13 cellular contexts compared by ENCODE assay signal in genomic region chr22:38737302-38738060, GRCh38. TPM values are rescaled to one million over a fixed set of nuclear protein-coding genes. Genes with fewer than 3 reads are reported as not detected.
DNase-seq lines count a peak whose midpoint lies in the region; ATAC-seq and TF ChIP-seq lines count a peak whose summit lies in the region.
"Had no signal": no experiment of that assay in that cellular context is flagged by ENCODE, and none has a peak within 500 bp of the region (broad histone marks: within the 10 kb centered on the region; RNA-seq: fewer than 3 reads in every experiment).

No MANE protein-coding gene starts in this region.

- peaks cover 59% of the 10 kb centered on the region for H3K36me3 Mint-ChIP-seq in activated CD8-positive, alpha-beta T cell treated with anti-CD3 and anti-CD28 coated beads for 36 hours (ENCODE audit: low read depth)

- H3K9ac ChIP-seq in mammary epithelial cell (ENCODE audit: insufficient read depth, low read length): no peak overlapping the region

- TF ChIP-seq CTCF in mammary epithelial cell (conservative IDR thresholded peaks at IDR 0.05 in 1 of 2, IDR thresholded peaks at IDR 0.05 in 1 of 2; ENCODE audit: extremely low read depth in 1 of 2, insufficient read depth in 1 of 2, low read depth in 1 of 2, low read length in 2 of 2) (no peak), breast epithelium (IDR thresholded peaks at IDR 0.05) (no peak), gastroesophageal sphincter (IDR thresholded peaks at IDR 0.05) (no peak)
- no peak for TF ChIP-seq CTCF in activated CD8-positive, alpha-beta T cell treated with anti-CD3 and anti-CD28 coated beads for 36 hours (IDR thresholded peaks at IDR 0.05)

- intact Hi-C loops in mammary epithelial cell (cut with micrococcal nuclease) (no loop called here), breast epithelium (cut with DNase I; ENCODE audit: low total_unique reads) (no loop called here)
- intact Hi-C loops in activated CD8-positive, alpha-beta T cell treated with anti-CD3 and anti-CD28 coated beads for 36 hours (cut with micrococcal nuclease): no loop called here

- 68% methylated on average over 20 of the region's 21 CpGs for WGBS in mammary epithelial cell (ENCODE audit: low coverage, missing lambda C conversion rate)
- 68 to 76% methylated on average over 5 to 19 of the region's 21 CpGs for WGBS in gastroesophageal sphincter (ENCODE audit: low coverage in 1 of 2), 2 donors

- H3K27ac ChIP-seq in mammary epithelial cell (ENCODE audit: insufficient read depth, low read depth, low read length) (no peak overlapping the region), breast epithelium (peak overlapping the region in 1 of 2 donors; percentile 33), gastroesophageal sphincter (peak overlapping the region in 3 of 4 donors; percentile 20 to 85 (median 39)), substantia nigra (ENCODE audit: low read depth, low read length, poor library complexity, severe bottlenecking) (peak overlapping the region; percentile 100)
- H3K27ac ChIP-seq: HL-60, ovary, SK-N-MC had no signal

- TF ChIP-seq POLR2A in breast epithelium (IDR thresholded peaks at IDR 0.05): no peak
- TF ChIP-seq POLR2A in gastroesophageal sphincter (IDR thresholded peaks at IDR 0.05): no peak

- BruUV-seq in mammary epithelial cell (replicated peaks; lab: Mats Ljungman, UMichigan): no TSS peak

- no peaks in the 10 kb centered on the region for H3K79me2 ChIP-seq in mammary epithelial cell (ENCODE audit: insufficient read depth, low read length)

- CTCF ChIA-PET in mammary epithelial cell (lab: Charles Lee; ENCODE audit: low non-redundant PET): no interaction called here
- CTCF ChIA-PET in activated CD8-positive, alpha-beta T cell treated with anti-CD3 and anti-CD28 coated beads for 36 hours (lab: Charles Lee): interaction anchor here (1.5 to 6.2 kb wide), 2 partner anchors 10 to 16 kb away, joined by 3 to 73 read pairs; no protein-coding TSS in a partner anchor

- no peak overlapping the region for H2AFZ ChIP-seq in mammary epithelial cell (ENCODE audit: low read depth, low read length)

- H3K4me3 ChIP-seq in mammary epithelial cell (replicated peaks in 1 of 3; ENCODE audit: insufficient read depth in 1 of 3, low read depth in 2 of 3, low read length in 3 of 3) (no peak overlapping the region), breast epithelium (no peak overlapping the region), gastroesophageal sphincter (no peak overlapping the region)
- H3K4me3 ChIP-seq: ovary, SK-N-MC had no signal

- no peak for ATAC-seq in activated CD8-positive, alpha-beta T cell treated with anti-CD3 and anti-CD28 coated beads for 36 hours
- no peak for ATAC-seq in gastroesophageal sphincter
- ATAC-seq: esophagus mucosa had no signal

- no peak overlapping the region for H3K4me3 Mint-ChIP-seq in activated CD8-positive, alpha-beta T cell treated with anti-CD3 and anti-CD28 coated beads for 36 hours

- H3K9me3 ChIP-seq in mammary epithelial cell (replicated peaks; ENCODE audit: insufficient read depth, low read length) (no peaks in the 10 kb centered on the region), breast epithelium (no peaks in the 10 kb centered on the region), gastroesophageal sphincter (no peaks in the 10 kb centered on the region)
- H3K9me3 ChIP-seq: ovary had no signal

- peak overlapping the region; percentile 85 for H3K27ac Mint-ChIP-seq in activated CD8-positive, alpha-beta T cell treated with anti-CD3 and anti-CD28 coated beads for 36 hours

- no peak for TF ChIP-seq EP300 in gastroesophageal sphincter (IDR thresholded peaks at IDR 0.05)

- peak; percentile 45 for DNase-seq in mammary epithelial cell
- DNase-seq in breast epithelium (ENCODE audit: low spot score in 2 of 2): no peak
- no peak for DNase-seq in activated CD8-positive, alpha-beta T cell treated with anti-CD3 and anti-CD28 coated beads for 36 hours
- no peak for DNase-seq in substantia nigra (lab: John Stamatoyannopoulos, UW)
- DNase-seq in stimulated activated CD4-positive, alpha-beta T cell treated with anti-CD3 and anti-CD28 coated beads, Interleukin-4, amount 100 ng/mL, for 1 hour: no peak
- DNase-seq in UCSD-AML1 (lab: John Stamatoyannopoulos, UW; ENCODE audit: unreplicated experiment): no peak
- no peak for DNase-seq in NCI-H128 (lab: John Stamatoyannopoulos, UW; ENCODE audit: unreplicated experiment)
- DNase-seq: NCI-H1092 treated with DMSO at 0.1 percent for 48 hours, ovary had no signal

- H3K4me1 ChIP-seq in mammary epithelial cell (ENCODE audit: insufficient read depth, low read length) (peaks cover 13% of the 10 kb centered on the region), breast epithelium (peaks cover 5 to 10% of the 10 kb centered on the region in 2 donors), gastroesophageal sphincter (peaks cover 0 to 43% (median 26%) of the 10 kb centered on the region in 3 donors)

- peaks cover 44% of the 10 kb centered on the region for H3K4me1 Mint-ChIP-seq in activated CD8-positive, alpha-beta T cell treated with anti-CD3 and anti-CD28 coated beads for 36 hours (ENCODE audit: low read depth)

- peaks cover 29% of the 10 kb centered on the region for H3K36me3 ChIP-seq in mammary epithelial cell (ENCODE audit: insufficient read depth, low read length)
- H3K36me3 ChIP-seq in breast epithelium: peaks cover 34% of the 10 kb centered on the region
- H3K36me3 ChIP-seq in gastroesophageal sphincter: peaks cover 5 to 86% of the 10 kb centered on the region in 2 donors
- H3K36me3 ChIP-seq: ovary had no signal

- H3K9me3 Mint-ChIP-seq in activated CD8-positive, alpha-beta T cell treated with anti-CD3 and anti-CD28 coated beads for 36 hours: no peaks in the 10 kb centered on the region

- dilution Hi-C loops in mammary epithelial cell (cut with HindIII; ENCODE audit: low sequenced_read_pairs): no loop called here

- H3K27me3 ChIP-seq in mammary epithelial cell (ENCODE audit: insufficient read depth, low read length): no peaks in the 10 kb centered on the region
- H3K27me3 ChIP-seq in breast epithelium: no peaks in the 10 kb centered on the region
- no peaks in the 10 kb centered on the region for H3K27me3 ChIP-seq in gastroesophageal sphincter
- H3K27me3 ChIP-seq: ovary had no signal

- no peaks in the 10 kb centered on the region for H3K27me3 Mint-ChIP-seq in activated CD8-positive, alpha-beta T cell treated with anti-CD3 and anti-CD28 coated beads for 36 hours

- H4K20me1 ChIP-seq in mammary epithelial cell (ENCODE audit: insufficient read depth, low read length): no peaks in the 10 kb centered on the region

- POLR2A ChIA-PET in activated CD8-positive, alpha-beta T cell treated with anti-CD3 and anti-CD28 coated beads for 36 hours (lab: Charles Lee): interaction anchor here (0.9 to 41.0 kb wide), 3 partner anchors 4 to 121 kb away, joined by 3 to 905 read pairs (median 905); partner anchors contain the start of genes GTPBP1 and SUN2

- no peak overlapping the region for H3K4me2 ChIP-seq in mammary epithelial cell (ENCODE audit: insufficient read depth, low read depth, low read length)

- in situ Hi-C loops in mammary epithelial cell (cut with MboI; ENCODE audit: low sequenced_read_pairs in 2 of 2): no loop called here

RNA-seq across cellular contexts. Expression of gene SUN2, which starts 18.3 kb away (rescaled TPM):
- total RNA-seq in mammary epithelial cell (100 to 1,000 TPM in 1 of 2 donors, 10 to 100 TPM in 1; 70.3 to 106 TPM), breast epithelium (100 to 1,000 TPM; 173 to 577 (median 266) TPM), gastroesophageal sphincter (100 to 1,000 TPM; 339 to 594 (median 409) TPM)
- 39.1 TPM for polyA plus RNA-seq in mammary epithelial cell
- polyA minus RNA-seq in mammary epithelial cell: 142 TPM
- 100 to 1,000 TPM; 101 to 107 TPM for total RNA-seq in activated CD8-positive, alpha-beta T cell treated with anti-CD3 and anti-CD28 coated beads for 36 hours

RNA-seq across cellular contexts. Expression of gene GTPBP1, which starts 31.7 kb away (rescaled TPM):
- total RNA-seq in mammary epithelial cell: 10 to 100 TPM; 23.0 to 47.4 TPM
- 20.1 TPM for polyA plus RNA-seq in mammary epithelial cell
- 33.3 TPM for polyA minus RNA-seq in mammary epithelial cell
- total RNA-seq in breast epithelium: 10 to 100 TPM; 32.3 to 58.7 (median 56.9) TPM
- 10 to 100 TPM; 93.3 to 97.6 TPM for total RNA-seq in activated CD8-positive, alpha-beta T cell treated with anti-CD3 and anti-CD28 coated beads for 36 hours
- total RNA-seq in gastroesophageal sphincter: 10 to 100 TPM; 46.9 to 63.0 (median 51.6) TPM

RNA-seq across cellular contexts. Expression of gene JOSD1, which starts 36.7 kb away (rescaled TPM):
- 10 to 100 TPM; 51.5 to 64.5 TPM for total RNA-seq in mammary epithelial cell
- 42.8 TPM for polyA plus RNA-seq in mammary epithelial cell
- 68.6 TPM for polyA minus RNA-seq in mammary epithelial cell
- 10 to 100 TPM; 60.5 to 80.8 (median 61.3) TPM for total RNA-seq in breast epithelium
- 10 to 100 TPM; 84.7 to 88.1 TPM for total RNA-seq in activated CD8-positive, alpha-beta T cell treated with anti-CD3 and anti-CD28 coated beads for 36 hours
- total RNA-seq in gastroesophageal sphincter: 10 to 100 TPM; 47.5 to 67.0 (median 64.6) TPM

RNA-seq across cellular contexts. Expression of gene TOMM22, which starts 55.7 kb away (rescaled TPM):
- total RNA-seq in mammary epithelial cell (10 to 100 TPM; 56.5 to 76.7 TPM), breast epithelium (10 to 100 TPM; 30.6 to 37.3 (median 32.8) TPM), gastroesophageal sphincter (10 to 100 TPM; 29.6 to 41.2 (median 32.2) TPM)
- polyA plus RNA-seq in mammary epithelial cell: 52.0 TPM
- polyA minus RNA-seq in mammary epithelial cell: 20.8 TPM
- 100 to 1,000 TPM; 155 to 158 TPM for total RNA-seq in activated CD8-positive, alpha-beta T cell treated with anti-CD3 and anti-CD28 coated beads for 36 hours

RNA-seq across cellular contexts. Expression of gene DNAL4, which starts 56.5 kb away (rescaled TPM):
- 10 to 100 TPM; 12.6 to 13.5 TPM for total RNA-seq in mammary epithelial cell
- 11.4 TPM for polyA plus RNA-seq in mammary epithelial cell
- polyA minus RNA-seq in mammary epithelial cell: 3.4 TPM
- 10 to 100 TPM; 17.8 to 31.2 (median 21.3) TPM for total RNA-seq in breast epithelium
- 1 to 10 TPM; 5.5 to 6.0 TPM for total RNA-seq in activated CD8-positive, alpha-beta T cell treated with anti-CD3 and anti-CD28 coated beads for 36 hours
- 10 to 100 TPM in 3 of 4 donors, 1 to 10 TPM in 1; 10.0 to 16.1 (median 14.6) TPM for total RNA-seq in gastroesophageal sphincter
